In the genomic region with DNA sequence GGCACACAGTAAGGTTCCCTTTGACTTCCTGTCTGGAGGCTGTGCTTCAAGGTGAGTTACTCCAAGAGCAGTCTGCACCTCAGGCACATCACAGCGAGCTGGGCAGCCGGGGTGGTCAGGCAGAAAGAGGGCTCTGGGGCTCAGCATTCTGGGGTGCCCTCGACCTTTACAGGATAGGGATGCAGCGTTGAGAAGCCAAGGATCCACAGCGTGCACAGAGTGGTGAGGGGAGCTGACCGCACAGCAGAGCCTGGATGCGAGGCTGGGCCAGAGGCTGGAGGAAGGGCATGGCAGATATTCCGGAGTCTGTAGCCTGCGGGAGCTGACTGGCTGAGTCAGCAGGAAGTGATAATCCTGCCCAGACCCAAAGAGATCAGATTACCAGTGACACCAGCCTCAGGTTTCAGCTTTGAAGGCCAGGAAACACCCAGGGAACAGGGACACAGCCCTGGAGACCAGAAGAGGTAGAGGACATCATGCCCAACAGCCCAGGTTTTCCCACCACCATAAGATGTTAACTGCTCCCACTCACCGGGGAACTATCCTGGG, we compare ENCODE assay signal across 9 cellular contexts. TPM values are rescaled to one million over a fixed set of nuclear protein-coding genes. Genes with fewer than 3 reads are reported as not detected.
DNase-seq lines count a peak whose midpoint lies in the region; ATAC-seq and TF ChIP-seq lines count a peak whose summit lies in the region.
"Had no signal": no experiment of that assay in that cellular context is flagged by ENCODE, and none has a peak within 500 bp of the region (broad histone marks: within the 10 kb centered on the region; RNA-seq: fewer than 3 reads in every experiment).

No MANE protein-coding gene starts in this region.

- H3K36me3 Mint-ChIP-seq in neural crest cell (ENCODE audit: low read depth), result no peaks in the 10 kb centered on the region
- H3K36me3 Mint-ChIP-seq in CD4-positive, alpha-beta T cell (ENCODE audit: low read depth), result no peaks in the 10 kb centered on the region

- no peaks in the 10 kb centered on the region for H3K27me3 Mint-ChIP-seq in neural crest cell (ENCODE audit: low read depth)
- peaks cover 39% of the 10 kb centered on the region for H3K27me3 Mint-ChIP-seq in CD4-positive, alpha-beta T cell

- ATAC-seq in HG02588 (IDR thresholded peaks at IDR 0.05; ENCODE audit: unreplicated experiment) (no peak), GM19463 (IDR thresholded peaks at IDR 0.05; ENCODE audit: unreplicated experiment) (no peak)
- no peak for ATAC-seq in activated CD4-positive, CD25-positive, alpha-beta regulatory T cell treated with anti-CD3 and anti-CD28 coated beads, Interleukin-2, amount 50 U/mL, for 24 hours
- no peak for ATAC-seq in CD4-positive, alpha-beta T cell (ENCODE audit: poor library complexity)

- H3K4me3 ChIP-seq in epithelial cell of esophagus (ENCODE audit: low read length), result no peak overlapping the region

- peaks cover 28% of the 10 kb centered on the region for H3K4me1 Mint-ChIP-seq in neural crest cell
- no peaks in the 10 kb centered on the region for H3K4me1 Mint-ChIP-seq in CD4-positive, alpha-beta T cell (ENCODE audit: low read depth)

- intact Hi-C loops in CD4-positive, alpha-beta T cell (cut with DNase I, micrococcal nuclease), result no loop called here

- POLR2A ChIA-PET in CD4-positive, alpha-beta T cell (lab: Charles Lee), result no interaction called here

- no peak overlapping the region for H3K27ac ChIP-seq in CD4-positive, alpha-beta T cell (ENCODE audit: low read depth, low read length)

- no peak overlapping the region for H3K4me3 Mint-ChIP-seq in neural crest cell
- H3K4me3 Mint-ChIP-seq in CD4-positive, alpha-beta T cell, result no peak overlapping the region

- peak overlapping the region; percentile 86 for H3K27ac Mint-ChIP-seq in neural crest cell (ENCODE audit: unreplicated experiment)
- no peak overlapping the region for H3K27ac Mint-ChIP-seq in CD4-positive, alpha-beta T cell

- peaks cover 5% of the 10 kb centered on the region for H3K27me3 ChIP-seq in CD4-positive, alpha-beta T cell (ENCODE audit: control insufficient read depth, insufficient read depth, low read length)

- no peaks in the 10 kb centered on the region for H3K9me3 ChIP-seq in CD4-positive, alpha-beta T cell (ENCODE audit: control insufficient read depth, low read length)

- no peaks in the 10 kb centered on the region for H3K9me3 Mint-ChIP-seq in neural crest cell
- no peaks in the 10 kb centered on the region for H3K9me3 Mint-ChIP-seq in CD4-positive, alpha-beta T cell

- TF ChIP-seq CTCF in epithelial cell of esophagus (IDR thresholded peaks at IDR 0.05; ENCODE audit: insufficient read depth, low read depth, low read length, missing control alignments), result no peak
- no peak for TF ChIP-seq CTCF in neural crest cell (conservative IDR thresholded peaks at IDR 0.05)
- no peak for TF ChIP-seq CTCF in CD4-positive, alpha-beta T cell (IDR thresholded peaks at IDR 0.05)

- CTCF ChIA-PET in CD4-positive, alpha-beta T cell (lab: Charles Lee), result no interaction called here

- DNase-seq in EH (ENCODE audit: low read depth) (peak; percentile 79), NCI-H748 treated with DMSO at 0.1 percent for 48 hours (lab: John Stamatoyannopoulos, UW) (peak; percentile 20), epithelial cell of esophagus (ENCODE audit: low read depth) (peak; percentile 80), neural crest cell (ENCODE audit: low read depth, low spot score) (no peak)
- DNase-seq in CD4-positive, alpha-beta T cell, result no peak
- DNase-seq: NCI-H187 treated with DMSO at 0.1 percent for 48 hours had no signal

RNA-seq across cellular contexts. Expression of gene PDLIM3, which starts 38.4 kb away (rescaled TPM):
- 2.3 and 3.2 TPM in 2 replicates for total RNA-seq in neural crest cell
- total RNA-seq in CD4-positive, alpha-beta T cell, result not detected

Comparison
In these comparisons a context has a peak if more than half of its experiments do, and no peak if none do; other contexts are left out.
1. DNase-seq: peak in EH (single experiment), NCI-H748 treated with DMSO at 0.1 percent for 48 hours (single experiment) and epithelial cell of esophagus (single experiment); none in neural crest cell (single experiment) and CD4-positive, alpha-beta T cell (0 of 10).